Comparison of ENCODE assay signal across 1 cellular context in the genomic region with DNA sequence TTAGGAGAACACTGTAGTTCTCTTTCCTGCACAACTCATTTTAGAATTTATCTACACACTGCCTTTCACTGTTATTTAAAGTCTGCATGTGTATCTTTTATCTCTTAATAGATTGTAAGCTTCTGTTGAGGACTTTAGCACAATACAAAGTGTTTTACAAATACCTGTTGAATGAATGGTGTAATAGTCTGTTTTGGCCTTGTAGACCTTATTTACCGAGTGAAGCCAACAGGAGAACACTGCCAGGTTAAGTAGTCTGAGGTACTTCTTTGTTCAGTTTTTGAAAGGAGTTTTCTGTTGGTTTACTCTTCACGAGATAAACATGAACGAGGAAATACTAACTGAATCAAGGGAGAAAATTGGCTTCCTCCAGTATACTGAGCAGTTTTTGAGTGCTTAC.
TF ChIP-seq lines count a peak whose summit lies in the region.

No MANE protein-coding gene starts in this region.

TF ChIP-seq in HepG2, 621 proteins besides CTCF, POLR2A, EP300 and RAD21 (continued from another document):
- TF ChIP-seq ARID5B (CRISPR knock-in tag; IDR thresholded peaks at IDR 0.05) (peak; percentile 95), HNF4A (CRISPR knock-in tag; IDR thresholded peaks at IDR 0.05) (peak; percentile 79), ADNP (CRISPR knock-in tag; IDR thresholded peaks at IDR 0.05) (no peak), PHB2 (IDR thresholded peaks at IDR 0.05; ENCODE audit: partially characterized antibody) (no peak), ZFP41 (CRISPR knock-in tag; IDR thresholded peaks at IDR 0.05; ENCODE audit: borderline replicate concordance) (no peak), TARDBP (CRISPR knock-in tag; IDR thresholded peaks at IDR 0.05) (no peak)
- TF ChIP-seq, protein P1, sequence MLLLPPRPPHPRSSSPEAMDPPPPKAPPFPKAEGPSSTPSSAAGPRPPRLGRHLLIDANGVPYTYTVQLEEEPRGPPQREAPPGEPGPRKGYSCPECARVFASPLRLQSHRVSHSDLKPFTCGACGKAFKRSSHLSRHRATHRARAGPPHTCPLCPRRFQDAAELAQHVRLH (CRISPR knock-in tag; IDR thresholded peaks at IDR 0.05; ENCODE audit: borderline replicate concordance, low read depth): no peak
- TF ChIP-seq, protein P2, sequence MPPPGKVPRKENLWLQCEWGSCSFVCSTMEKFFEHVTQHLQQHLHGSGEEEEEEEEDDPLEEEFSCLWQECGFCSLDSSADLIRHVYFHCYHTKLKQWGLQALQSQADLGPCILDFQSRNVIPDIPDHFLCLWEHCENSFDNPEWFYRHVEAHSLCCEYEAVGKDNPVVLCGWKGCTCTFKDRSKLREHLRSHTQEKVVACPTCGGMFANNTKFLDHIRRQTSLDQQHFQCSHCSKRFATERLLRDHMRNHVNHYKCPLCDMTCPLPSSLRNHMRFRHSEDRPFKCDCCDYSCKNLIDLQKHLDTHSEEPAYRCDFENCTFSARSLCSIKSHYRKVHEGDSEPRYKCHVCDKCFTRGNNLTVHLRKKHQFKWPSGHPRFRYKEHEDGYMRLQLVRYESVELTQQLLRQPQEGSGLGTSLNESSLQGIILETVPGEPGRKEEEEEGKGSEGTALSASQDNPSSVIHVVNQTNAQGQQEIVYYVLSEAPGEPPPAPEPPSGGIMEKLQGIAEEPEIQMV (CRISPR knock-in tag; IDR thresholded peaks at IDR 0.05; ENCODE audit: low read depth): no peak
- TF ChIP-seq, protein P3, sequence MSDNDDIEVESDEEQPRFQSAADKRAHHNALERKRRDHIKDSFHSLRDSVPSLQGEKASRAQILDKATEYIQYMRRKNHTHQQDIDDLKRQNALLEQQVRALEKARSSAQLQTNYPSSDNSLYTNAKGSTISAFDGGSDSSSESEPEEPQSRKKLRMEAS (IDR thresholded peaks at IDR 0.05): no peak
- TF ChIP-seq, protein P4, sequence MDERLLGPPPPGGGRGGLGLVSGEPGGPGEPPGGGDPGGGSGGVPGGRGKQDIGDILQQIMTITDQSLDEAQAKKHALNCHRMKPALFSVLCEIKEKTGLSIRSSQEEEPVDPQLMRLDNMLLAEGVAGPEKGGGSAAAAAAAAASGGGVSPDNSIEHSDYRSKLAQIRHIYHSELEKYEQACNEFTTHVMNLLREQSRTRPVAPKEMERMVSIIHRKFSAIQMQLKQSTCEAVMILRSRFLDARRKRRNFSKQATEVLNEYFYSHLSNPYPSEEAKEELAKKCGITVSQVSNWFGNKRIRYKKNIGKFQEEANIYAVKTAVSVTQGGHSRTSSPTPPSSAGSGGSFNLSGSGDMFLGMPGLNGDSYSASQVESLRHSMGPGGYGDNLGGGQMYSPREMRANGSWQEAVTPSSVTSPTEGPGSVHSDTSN (CRISPR knock-in tag; IDR thresholded peaks at IDR 0.05): no peak
- TF ChIP-seq, protein P5, sequence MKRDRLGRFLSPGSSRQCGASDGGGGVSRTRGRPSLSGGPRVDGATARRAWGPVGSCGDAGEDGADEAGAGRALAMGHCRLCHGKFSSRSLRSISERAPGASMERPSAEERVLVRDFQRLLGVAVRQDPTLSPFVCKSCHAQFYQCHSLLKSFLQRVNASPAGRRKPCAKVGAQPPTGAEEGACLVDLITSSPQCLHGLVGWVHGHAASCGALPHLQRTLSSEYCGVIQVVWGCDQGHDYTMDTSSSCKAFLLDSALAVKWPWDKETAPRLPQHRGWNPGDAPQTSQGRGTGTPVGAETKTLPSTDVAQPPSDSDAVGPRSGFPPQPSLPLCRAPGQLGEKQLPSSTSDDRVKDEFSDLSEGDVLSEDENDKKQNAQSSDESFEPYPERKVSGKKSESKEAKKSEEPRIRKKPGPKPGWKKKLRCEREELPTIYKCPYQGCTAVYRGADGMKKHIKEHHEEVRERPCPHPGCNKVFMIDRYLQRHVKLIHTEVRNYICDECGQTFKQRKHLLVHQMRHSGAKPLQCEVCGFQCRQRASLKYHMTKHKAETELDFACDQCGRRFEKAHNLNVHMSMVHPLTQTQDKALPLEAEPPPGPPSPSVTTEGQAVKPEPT (CRISPR knock-in tag; IDR thresholded peaks at IDR 0.05; ENCODE audit: low read depth): no peak
